ENCODE assay signal across 7 cellular contexts in the genomic region with DNA sequence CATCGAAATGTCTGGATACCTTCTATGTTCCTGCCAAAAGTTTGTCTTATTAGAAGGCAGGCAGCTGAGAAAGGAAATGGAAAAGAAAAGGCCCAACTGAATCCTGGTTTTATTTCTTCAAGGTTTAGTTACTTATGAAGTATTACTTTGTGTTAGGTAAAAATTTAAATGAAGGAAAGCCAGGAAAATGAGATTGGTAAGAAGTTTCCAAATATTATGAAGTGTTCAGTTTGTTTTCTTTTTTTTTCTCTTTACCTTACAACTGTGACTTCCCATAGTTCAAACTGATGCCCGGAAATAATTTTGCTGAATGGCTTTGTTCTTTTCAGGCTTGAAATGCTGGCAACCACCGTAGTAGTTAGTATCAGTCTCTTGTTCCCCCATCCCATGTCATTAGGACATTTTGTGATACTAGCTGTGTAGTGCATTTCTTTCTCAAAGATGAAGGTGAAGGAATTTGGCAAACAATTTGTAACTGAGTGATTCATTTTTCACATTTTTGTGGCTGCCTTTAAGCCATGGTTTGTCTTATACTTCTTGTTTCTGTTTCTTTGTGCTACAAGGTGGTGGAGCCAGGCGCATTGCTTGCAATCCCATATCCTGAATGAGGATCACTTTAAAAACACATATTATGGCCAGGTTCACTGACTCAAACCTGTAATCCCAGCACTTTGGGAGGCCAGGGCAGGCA. TPM values are rescaled to one million over a fixed set of nuclear protein-coding genes. Genes with fewer than 3 reads are reported as not detected.
A peak's percentile ranks its signal among the peaks of the same experiment; 100 is the strongest.
DNase-seq lines count a peak whose midpoint lies in the region; ATAC-seq and TF ChIP-seq lines count a peak whose summit lies in the region.

No MANE protein-coding gene starts in this region.

- H2BK120ac ChIP-seq in mesenchymal stem cell (ENCODE audit: low read depth, low read length), result no peak overlapping the region

- H3K14ac ChIP-seq in mesenchymal stem cell (ENCODE audit: low read length in 2 of 2), result no peak overlapping the region

- peaks cover 17% of the 10 kb centered on the region for H3K4me1 Mint-ChIP-seq in WTC11

- no peak overlapping the region for H3K4me3 ChIP-seq in mesenchymal stem cell (ENCODE audit: insufficient read depth in 1 of 2, low read depth in 1 of 2, low read length in 2 of 2)
- no peak overlapping the region for H3K4me3 ChIP-seq in H7 (ENCODE audit: insufficient read depth, low read depth, low read length)

- no peak overlapping the region for H2AFZ ChIP-seq in mesenchymal stem cell (ENCODE audit: low read depth, low read length)

- H3K4me3 Mint-ChIP-seq in WTC11, result no peak overlapping the region

- H3K23ac ChIP-seq in mesenchymal stem cell (ENCODE audit: low read length in 2 of 2), result no peak overlapping the region

- no peaks in the 10 kb centered on the region for H3K27me3 Mint-ChIP-seq in WTC11 (ENCODE audit: low read depth)

- H2BK5ac ChIP-seq in mesenchymal stem cell (ENCODE audit: low read depth, low read length, poor library complexity, severe bottlenecking), result no peak overlapping the region

- H2BK12ac ChIP-seq in mesenchymal stem cell (ENCODE audit: low read length in 2 of 2), result no peak overlapping the region

- peaks cover 12% of the 10 kb centered on the region for H3K79me1 ChIP-seq in mesenchymal stem cell (replicated peaks; ENCODE audit: low read length, poor library complexity, severe bottlenecking)

- H3K9me3 Mint-ChIP-seq in WTC11, result no peaks in the 10 kb centered on the region

- H3K27ac Mint-ChIP-seq in WTC11, result peak overlapping the region; percentile 79; the same call in 1 of the 2 replicates

- no peak overlapping the region for H4K8ac ChIP-seq in mesenchymal stem cell (ENCODE audit: low read length)

- no peak overlapping the region for H2AK5ac ChIP-seq in mesenchymal stem cell (ENCODE audit: low read length, severe bottlenecking)

- peak overlapping the region; percentile 50 for H3K9ac ChIP-seq in mesenchymal stem cell (ENCODE audit: low read length)

- H3K4me2 ChIP-seq in mesenchymal stem cell (ENCODE audit: low read length, poor library complexity, severe bottlenecking), result no peak overlapping the region

- H4K91ac ChIP-seq in mesenchymal stem cell (ENCODE audit: low read length), result no peak overlapping the region

- DNase-seq in WTC11 (ENCODE audit: low spot score) (no peak), mesenchymal stem cell (peak; percentile 45), H7 (no peak), NOMO-1 treated with dmso at 0.1 percent for 144 hours (lab: John Stamatoyannopoulos, UW; ENCODE audit: unreplicated experiment) (no peak), NCI-H2171 (lab: John Stamatoyannopoulos, UW) (no peak)

- no peak overlapping the region for H3K4ac ChIP-seq in mesenchymal stem cell (ENCODE audit: low read depth in 1 of 2, low read length in 2 of 2)

- H3K36me3 ChIP-seq in mesenchymal stem cell (ENCODE audit: control insufficient read depth in 1 of 2, insufficient read depth in 2 of 2, low read depth in 1 of 2, low read length in 2 of 2), result peaks cover 0 to 22% of the 10 kb centered on the region in 2 experiments
- H3K36me3 ChIP-seq in H7 (replicated peaks; ENCODE audit: control insufficient read depth, insufficient read depth, low read length), result no peaks in the 10 kb centered on the region

- H3K27me3 ChIP-seq in mesenchymal stem cell (ENCODE audit: control insufficient read depth in 1 of 2, insufficient read depth in 1 of 2, low read length in 2 of 2) (no peaks in the 10 kb centered on the region), H7 (ENCODE audit: control insufficient read depth, insufficient read depth, low read length) (no peaks in the 10 kb centered on the region)

- 0 out of 2 replicates have a peak, but pooled peaks cover 3% of the 10 kb centered on the region for H3K36me3 Mint-ChIP-seq in WTC11

- H3K4me1 ChIP-seq in mesenchymal stem cell (ENCODE audit: control insufficient read depth, insufficient read depth, low read depth, low read length), result no peaks in the 10 kb centered on the region

- WGBS in mesenchymal stem cell, result 95% methylated on average over 4 of the region's 4 CpGs

- CTCF ChIA-PET in WTC11 (lab: Charles Lee), result no interaction called here

- peak overlapping the region in 1 of 2 experiments; percentile 14 for H3K18ac ChIP-seq in mesenchymal stem cell (ENCODE audit: low read depth in 1 of 2, low read length in 2 of 2)

- no peak overlapping the region for H2BK15ac ChIP-seq in mesenchymal stem cell (ENCODE audit: low read depth, poor library complexity, severe bottlenecking)

- ATAC-seq in GM19043 (IDR thresholded peaks at IDR 0.05; ENCODE audit: low read depth, unreplicated experiment), result peak; percentile 54
- peak; percentile 68 for ATAC-seq in HG03039 (IDR thresholded peaks at IDR 0.05; ENCODE audit: unreplicated experiment)
- ATAC-seq in WTC11, result no peak

- peak overlapping the region; percentile 27 for H3K27ac ChIP-seq in mesenchymal stem cell (ENCODE audit: low read length, poor library complexity, severe bottlenecking)

- POLR2A ChIA-PET in WTC11 (lab: Charles Lee), result no interaction called here

- no peak for TF ChIP-seq CTCF in WTC11 (IDR thresholded peaks at IDR 0.05)

- no peaks in the 10 kb centered on the region for H3K9me3 ChIP-seq in mesenchymal stem cell (ENCODE audit: control insufficient read depth, low read length)

TF ChIP-seq in WTC11, 78 proteins besides CTCF, POLR2A, EP300 and RAD21:
- TF ChIP-seq TCF7 (CRISPR knock-in tag; IDR thresholded peaks at IDR 0.05; ENCODE audit: low read depth) (no peak), NR3C1 (CRISPR knock-in tag; conservative IDR thresholded peaks at IDR 0.05; ENCODE audit: low read depth) (no peak), ZNF219 (CRISPR knock-in tag; IDR thresholded peaks at IDR 0.05; ENCODE audit: borderline replicate concordance) (no peak), ZNF232 (CRISPR knock-in tag; IDR thresholded peaks at IDR 0.05) (no peak), FOXP1 (CRISPR knock-in tag; IDR thresholded peaks at IDR 0.05; ENCODE audit: borderline replicate concordance) (no peak), NFYB (CRISPR knock-in tag; conservative IDR thresholded peaks at IDR 0.05; ENCODE audit: low read depth) (no peak), CREB1 (CRISPR knock-in tag; IDR thresholded peaks at IDR 0.05) (no peak)
- TF ChIP-seq, protein P1, sequence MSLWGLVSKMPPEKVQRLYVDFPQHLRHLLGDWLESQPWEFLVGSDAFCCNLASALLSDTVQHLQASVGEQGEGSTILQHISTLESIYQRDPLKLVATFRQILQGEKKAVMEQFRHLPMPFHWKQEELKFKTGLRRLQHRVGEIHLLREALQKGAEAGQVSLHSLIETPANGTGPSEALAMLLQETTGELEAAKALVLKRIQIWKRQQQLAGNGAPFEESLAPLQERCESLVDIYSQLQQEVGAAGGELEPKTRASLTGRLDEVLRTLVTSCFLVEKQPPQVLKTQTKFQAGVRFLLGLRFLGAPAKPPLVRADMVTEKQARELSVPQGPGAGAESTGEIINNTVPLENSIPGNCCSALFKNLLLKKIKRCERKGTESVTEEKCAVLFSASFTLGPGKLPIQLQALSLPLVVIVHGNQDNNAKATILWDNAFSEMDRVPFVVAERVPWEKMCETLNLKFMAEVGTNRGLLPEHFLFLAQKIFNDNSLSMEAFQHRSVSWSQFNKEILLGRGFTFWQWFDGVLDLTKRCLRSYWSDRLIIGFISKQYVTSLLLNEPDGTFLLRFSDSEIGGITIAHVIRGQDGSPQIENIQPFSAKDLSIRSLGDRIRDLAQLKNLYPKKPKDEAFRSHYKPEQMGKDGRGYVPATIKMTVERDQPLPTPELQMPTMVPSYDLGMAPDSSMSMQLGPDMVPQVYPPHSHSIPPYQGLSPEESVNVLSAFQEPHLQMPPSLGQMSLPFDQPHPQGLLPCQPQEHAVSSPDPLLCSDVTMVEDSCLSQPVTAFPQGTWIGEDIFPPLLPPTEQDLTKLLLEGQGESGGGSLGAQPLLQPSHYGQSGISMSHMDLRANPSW (CRISPR knock-in tag; conservative IDR thresholded peaks at IDR 0.05; ENCODE audit: low read depth), result no peak
- TF ChIP-seq, protein P2, sequence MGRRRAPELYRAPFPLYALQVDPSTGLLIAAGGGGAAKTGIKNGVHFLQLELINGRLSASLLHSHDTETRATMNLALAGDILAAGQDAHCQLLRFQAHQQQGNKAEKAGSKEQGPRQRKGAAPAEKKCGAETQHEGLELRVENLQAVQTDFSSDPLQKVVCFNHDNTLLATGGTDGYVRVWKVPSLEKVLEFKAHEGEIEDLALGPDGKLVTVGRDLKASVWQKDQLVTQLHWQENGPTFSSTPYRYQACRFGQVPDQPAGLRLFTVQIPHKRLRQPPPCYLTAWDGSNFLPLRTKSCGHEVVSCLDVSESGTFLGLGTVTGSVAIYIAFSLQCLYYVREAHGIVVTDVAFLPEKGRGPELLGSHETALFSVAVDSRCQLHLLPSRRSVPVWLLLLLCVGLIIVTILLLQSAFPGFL (CRISPR knock-in tag; IDR thresholded peaks at IDR 0.05; ENCODE audit: borderline replicate concordance), result no peak
- TF ChIP-seq, protein P3, sequence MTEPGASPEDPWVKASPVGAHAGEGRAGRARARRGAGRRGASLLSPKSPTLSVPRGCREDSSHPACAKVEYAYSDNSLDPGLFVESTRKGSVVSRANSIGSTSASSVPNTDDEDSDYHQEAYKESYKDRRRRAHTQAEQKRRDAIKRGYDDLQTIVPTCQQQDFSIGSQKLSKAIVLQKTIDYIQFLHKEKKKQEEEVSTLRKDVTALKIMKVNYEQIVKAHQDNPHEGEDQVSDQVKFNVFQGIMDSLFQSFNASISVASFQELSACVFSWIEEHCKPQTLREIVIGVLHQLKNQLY (CRISPR knock-in tag; IDR thresholded peaks at IDR 0.05), result no peak
- TF ChIP-seq, protein P4, sequence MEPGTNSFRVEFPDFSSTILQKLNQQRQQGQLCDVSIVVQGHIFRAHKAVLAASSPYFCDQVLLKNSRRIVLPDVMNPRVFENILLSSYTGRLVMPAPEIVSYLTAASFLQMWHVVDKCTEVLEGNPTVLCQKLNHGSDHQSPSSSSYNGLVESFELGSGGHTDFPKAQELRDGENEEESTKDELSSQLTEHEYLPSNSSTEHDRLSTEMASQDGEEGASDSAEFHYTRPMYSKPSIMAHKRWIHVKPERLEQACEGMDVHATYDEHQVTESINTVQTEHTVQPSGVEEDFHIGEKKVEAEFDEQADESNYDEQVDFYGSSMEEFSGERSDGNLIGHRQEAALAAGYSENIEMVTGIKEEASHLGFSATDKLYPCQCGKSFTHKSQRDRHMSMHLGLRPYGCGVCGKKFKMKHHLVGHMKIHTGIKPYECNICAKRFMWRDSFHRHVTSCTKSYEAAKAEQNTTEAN (CRISPR knock-in tag; IDR thresholded peaks at IDR 0.05), result no peak
- TF ChIP-seq, protein P5, sequence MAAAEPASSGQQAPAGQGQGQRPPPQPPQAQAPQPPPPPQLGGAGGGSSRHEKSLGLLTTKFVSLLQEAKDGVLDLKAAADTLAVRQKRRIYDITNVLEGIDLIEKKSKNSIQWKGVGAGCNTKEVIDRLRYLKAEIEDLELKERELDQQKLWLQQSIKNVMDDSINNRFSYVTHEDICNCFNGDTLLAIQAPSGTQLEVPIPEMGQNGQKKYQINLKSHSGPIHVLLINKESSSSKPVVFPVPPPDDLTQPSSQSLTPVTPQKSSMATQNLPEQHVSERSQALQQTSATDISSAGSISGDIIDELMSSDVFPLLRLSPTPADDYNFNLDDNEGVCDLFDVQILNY (CRISPR knock-in tag; IDR thresholded peaks at IDR 0.05), result no peak

RNA-seq across cellular contexts. Expression of a gene that starts 40.5 kb away (rescaled TPM):
- total RNA-seq in WTC11 (2021), result 29.7 to 32.5 TPM (median 32.2 TPM) in 3 replicates
- polyA plus RNA-seq in mesenchymal stem cell (2013, experiment 1 of 2), result 12.2 TPM
- polyA plus RNA-seq in mesenchymal stem cell (2013, experiment 2 of 2), result 15.3 TPM
- total RNA-seq in H7 (2014; rRNA removed; shearing (Covaris generic)), result 49.7 and 58.1 TPM in 2 replicates
